Comparison of ENCODE assay signal across 8 cellular contexts in the genomic region with DNA sequence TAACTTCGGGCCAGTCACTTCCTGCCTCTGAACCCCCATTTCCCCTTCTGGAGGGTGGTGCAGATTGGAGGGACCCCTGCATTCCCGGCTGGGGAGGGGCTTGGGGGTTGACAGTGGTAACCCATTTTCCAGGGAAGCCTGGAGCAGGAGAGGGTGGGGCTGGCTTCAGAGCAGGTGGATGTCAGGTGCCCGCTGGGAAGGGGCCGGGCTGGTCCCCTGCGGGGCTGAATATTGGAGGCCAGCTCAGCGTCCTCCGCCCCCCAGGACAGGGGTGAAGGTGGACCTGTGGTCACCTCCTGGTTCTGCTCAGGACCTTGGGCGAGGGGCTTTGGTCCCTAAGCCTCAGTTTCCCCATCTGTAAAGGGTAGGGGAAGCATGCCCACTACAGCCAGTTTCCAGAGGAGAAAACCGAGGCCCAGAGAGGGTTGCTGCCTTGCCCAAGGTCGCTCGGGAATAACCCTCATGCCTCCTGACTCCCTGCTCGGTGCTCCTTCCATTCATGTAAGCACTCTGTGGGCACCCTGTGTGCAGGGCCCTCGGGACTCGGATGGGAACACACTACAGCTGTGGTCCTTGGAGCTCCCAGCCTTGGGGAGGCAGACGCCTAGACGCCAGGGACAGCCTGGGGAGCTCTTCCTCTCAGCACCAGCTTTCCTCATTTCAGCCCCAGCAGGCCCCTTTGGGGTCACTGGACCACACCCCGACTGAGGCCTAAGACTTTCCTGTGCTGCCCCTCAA. TPM values are rescaled to one million over a fixed set of nuclear protein-coding genes. Genes with fewer than 3 reads are reported as not detected.
A peak's percentile ranks its signal among the peaks of the same experiment; 100 is the strongest.
DNase-seq lines count a peak whose midpoint lies in the region; ATAC-seq, FAIRE-seq and TF ChIP-seq lines count a peak whose summit lies in the region.

No MANE protein-coding gene starts in this region.

- H3K27me3 ChIP-seq in H7 (ENCODE audit: control insufficient read depth, insufficient read depth, low read length) (peaks cover 15% of the 10 kb centered on the region), right atrium auricular region (no peaks in the 10 kb centered on the region), small intestine (ENCODE audit: control insufficient read depth in 2 of 2, insufficient read depth in 2 of 2, low read length in 2 of 2) (no peaks in the 10 kb centered on the region)

- H3K36me3 ChIP-seq in H7 (replicated peaks; ENCODE audit: control insufficient read depth, insufficient read depth, low read length) (peaks cover 1% of the 10 kb centered on the region; the same call in 1 of the 2 replicates), right atrium auricular region (peaks cover 21% of the 10 kb centered on the region), small intestine (ENCODE audit: control insufficient read depth in 2 of 2, insufficient read depth in 2 of 2, low read length in 2 of 2) (peaks cover 4 to 5% of the 10 kb centered on the region in 2 donors)

- no peak for FAIRE-seq in small intestine (lab: Jason Lieb, UNC)

- 42 to 60% (median 43%) methylated on average over 17 of the region's 17 CpGs for WGBS in small intestine, 3 donors

- ATAC-seq in HG02885 (IDR thresholded peaks at IDR 0.05; ENCODE audit: poor library complexity, unreplicated experiment) (no peak), GM18505 (IDR thresholded peaks at IDR 0.05; ENCODE audit: unreplicated experiment) (no peak)

- CTCF ChIA-PET in GM10248 (lab: Yijun Ruan, JAX): interaction anchor here (1.3 to 3.1 kb wide), 5 partner anchors 15 to 495 kb away, joined by 3 to 19 read pairs (median 4); no protein-coding TSS in a partner anchor

- POLR2A ChIA-PET in GM10248 (lab: Yijun Ruan, JAX): no interaction called here

- TF ChIP-seq CTCF in VCaP (conservative IDR thresholded peaks at IDR 0.05) (no peak), right atrium auricular region (IDR thresholded peaks at IDR 0.05) (no peak), GM10248 (IDR thresholded peaks at IDR 0.05; ENCODE audit: control extremely low read depth, extremely low read depth, low read depth, missing control alignments) (no peak)

- DNase-seq in H7 (peak; percentile 78), right atrium auricular region (ENCODE audit: low spot score) (no peak), small intestine (no peak), GM10248 (ENCODE audit: extremely low spot score) (no peak), NCI-H2029 treated with DMSO at 0.1 percent for 48 hours (lab: John Stamatoyannopoulos, UW) (no peak)

- H3K9me3 ChIP-seq in right atrium auricular region (no peaks in the 10 kb centered on the region), small intestine (ENCODE audit: control insufficient read depth, low read depth) (no peaks in the 10 kb centered on the region)

- no peak for TF ChIP-seq POLR2A in GM18505 (IDR thresholded peaks at IDR 0.05; ENCODE audit: borderline replicate concordance, extremely low read depth, insufficient read depth, insufficient read length)

- H3K27ac ChIP-seq in VCaP (peak overlapping the region; percentile 53; the same call in 1 of the 2 replicates), right atrium auricular region (peak overlapping the region; percentile 37 to 67), small intestine (ENCODE audit: low read depth in 1 of 2, low read length in 1 of 2) (peak overlapping the region in 1 of 2 donors; percentile 51)

- H3K4me1 ChIP-seq in right atrium auricular region (peaks cover 0 to 19% of the 10 kb centered on the region in 2 donors), small intestine (ENCODE audit: control insufficient read depth in 2 of 2, insufficient read depth in 1 of 2, low read depth in 1 of 2, low read length in 1 of 2) (no peaks in the 10 kb centered on the region)

- H3K4me3 ChIP-seq in H7 (ENCODE audit: insufficient read depth, low read depth, low read length) (peak overlapping the region; percentile 78), right atrium auricular region (peak overlapping the region; percentile 85 to 89), small intestine (ENCODE audit: low read depth in 1 of 2, low read length in 2 of 2) (peak overlapping the region; percentile 44 to 63)

RNA-seq across cellular contexts. Expression of a gene that starts 0.7 kb away (rescaled TPM):
- total RNA-seq in H7 (2014; rRNA removed; shearing (Covaris generic)): 3.4 and 4.4 TPM in 2 replicates
- 10 to 100 TPM; 23.7 to 25.5 TPM for total RNA-seq in right atrium auricular region
- polyA plus RNA-seq in small intestine: 10 to 100 TPM in 1 of 3 donors, 1 to 10 TPM in 2; 4.1 to 13.4 (median 4.2) TPM
